In the genomic region with DNA sequence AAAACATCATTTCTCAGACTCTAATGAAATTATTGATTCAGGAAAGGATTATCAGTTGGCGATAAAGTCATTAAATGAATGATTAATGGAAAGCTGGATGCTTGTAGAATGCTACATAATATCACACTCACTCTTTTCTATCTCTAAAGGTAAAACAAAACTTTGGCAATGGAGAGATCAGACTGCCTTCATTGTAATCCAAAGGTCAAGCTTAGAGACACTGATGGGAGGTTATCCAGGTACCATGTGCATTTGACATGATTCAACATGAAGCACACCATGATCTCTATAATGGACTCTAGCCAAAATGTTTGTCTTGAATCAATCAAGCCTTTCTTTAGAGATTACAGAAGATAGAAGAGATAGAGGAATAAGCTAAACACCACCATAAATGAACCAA, we compare ENCODE assay signal across 17 cellular contexts.
DNase-seq lines count a peak whose midpoint lies in the region; ATAC-seq, FAIRE-seq and TF ChIP-seq lines count a peak whose summit lies in the region.
"Had no signal": no experiment of that assay in that cellular context is flagged by ENCODE, and none has a peak within 500 bp of the region (broad histone marks: within the 10 kb centered on the region; RNA-seq: fewer than 3 reads in every experiment).

No MANE protein-coding gene starts in this region.

- peaks cover 26% of the 10 kb centered on the region for H3K4me1 Mint-ChIP-seq in osteocyte (ENCODE audit: unreplicated experiment)
- H3K4me1 Mint-ChIP-seq: CD14-positive monocyte had no signal

- H3K4me2 ChIP-seq in A549, result no peak overlapping the region

- 94% methylated on average over 1 of the region's 1 CpG for WGBS in A549 (ENCODE audit: missing lambda C conversion rate)

- no peaks in the 10 kb centered on the region for H3K27me3 Mint-ChIP-seq in osteocyte (ENCODE audit: unreplicated experiment)

- ATAC-seq in A549, result no peak
- ATAC-seq in HG02852 (IDR thresholded peaks at IDR 0.05; ENCODE audit: unreplicated experiment), result no peak
- ATAC-seq: CD8-positive, alpha-beta T cell had no signal

- TF ChIP-seq EP300 in A549 (IDR thresholded peaks at IDR 0.05), result no peak

- CTCF ChIA-PET in A549 (lab: Yijun Ruan, JAX), result interaction anchor here (2.0 kb wide), 1 partner anchor 79 kb away, joined by 6 read pairs; no protein-coding TSS in a partner anchor

- no peak for TF ChIP-seq CTCF in A549 (IDR thresholded peaks at IDR 0.05)
- TF ChIP-seq CTCF in VCaP (conservative IDR thresholded peaks at IDR 0.05), result no peak
- no peak for TF ChIP-seq CTCF in osteocyte (IDR thresholded peaks at IDR 0.05)

- no peak for DNase-seq in A549 (ENCODE audit: low read depth in 1 of 2, low spot score in 1 of 2)
- DNase-seq in COLO829 (ENCODE audit: low spot score), result peak; percentile 9
- no peak for DNase-seq in osteocyte (ENCODE audit: extremely low spot score, unreplicated experiment)
- no peak for DNase-seq in NCI-H82 treated with DMSO at 0.1 percent for 48 hours (lab: John Stamatoyannopoulos, UW; ENCODE audit: unreplicated experiment)
- DNase-seq: Caco-2; CD8-positive, alpha-beta T cell; DND-41; GDM1; GOT3; HFFc6 had no signal

- no peaks in the 10 kb centered on the region for H3K9me3 Mint-ChIP-seq in osteocyte (ENCODE audit: unreplicated experiment)
- H3K9me3 Mint-ChIP-seq: CD14-positive monocyte; CD8-positive, alpha-beta T cell; HFFc6 had no signal

- no peak for TF ChIP-seq POLR2A in A549 (IDR thresholded peaks at IDR 0.05; ENCODE audit: low read length)

- peak overlapping the region; percentile 80 for H3K27ac Mint-ChIP-seq in osteocyte (ENCODE audit: unreplicated experiment)
- H3K27ac Mint-ChIP-seq: CD14-positive monocyte; CD8-positive, alpha-beta T cell; HFFc6 had no signal

- no peak overlapping the region for H3K4me3 ChIP-seq in A549
- H3K4me3 ChIP-seq: HAP-1 had no signal

- no peak for TF ChIP-seq RAD21 in A549 (conservative IDR thresholded peaks at IDR 0.05 in 1 of 2, IDR thresholded peaks at IDR 0.05 in 1 of 2)

- H3K4me3 Mint-ChIP-seq in osteocyte (ENCODE audit: unreplicated experiment), result no peak overlapping the region
- H3K4me3 Mint-ChIP-seq: CD14-positive monocyte; CD8-positive, alpha-beta T cell; HFFc6 had no signal

- H3K4me1 ChIP-seq in A549, result peaks cover 10% of the 10 kb centered on the region

- no peaks in the 10 kb centered on the region for H3K9me3 ChIP-seq in A549
- H3K9me3 ChIP-seq: Caco-2, HAP-1 had no signal

- peak; percentile 32 for FAIRE-seq in A549 (lab: Jason Lieb, UNC)
- FAIRE-seq: GM12892, GM19239 had no signal

- H3K27ac ChIP-seq in A549, result no peak overlapping the region
- 0 out of 2 replicates have a peak overlapping the region, but pooled peaks have one; percentile 2 for H3K27ac ChIP-seq in VCaP
- H3K27ac ChIP-seq: HL-60 had no signal

- H3K36me3 Mint-ChIP-seq in osteocyte (ENCODE audit: unreplicated experiment), result peaks cover 48% of the 10 kb centered on the region
- H3K36me3 Mint-ChIP-seq: CD14-positive monocyte; CD8-positive, alpha-beta T cell had no signal

- POLR2A ChIA-PET in A549 (lab: Yijun Ruan, JAX), result no interaction called here

TF ChIP-seq in A549, 52 proteins besides CTCF, POLR2A, EP300 and RAD21:
- no peak for TF ChIP-seq RARB (CRISPR knock-in tag; IDR thresholded peaks at IDR 0.05)
- TF ChIP-seq, protein P1, sequence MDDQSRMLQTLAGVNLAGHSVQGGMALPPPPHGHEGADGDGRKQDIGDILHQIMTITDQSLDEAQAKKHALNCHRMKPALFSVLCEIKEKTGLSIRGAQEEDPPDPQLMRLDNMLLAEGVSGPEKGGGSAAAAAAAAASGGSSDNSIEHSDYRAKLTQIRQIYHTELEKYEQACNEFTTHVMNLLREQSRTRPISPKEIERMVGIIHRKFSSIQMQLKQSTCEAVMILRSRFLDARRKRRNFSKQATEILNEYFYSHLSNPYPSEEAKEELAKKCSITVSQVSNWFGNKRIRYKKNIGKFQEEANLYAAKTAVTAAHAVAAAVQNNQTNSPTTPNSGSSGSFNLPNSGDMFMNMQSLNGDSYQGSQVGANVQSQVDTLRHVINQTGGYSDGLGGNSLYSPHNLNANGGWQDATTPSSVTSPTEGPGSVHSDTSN (IDR thresholded peaks at IDR 0.05), result no peak
- TF ChIP-seq HOXA7 (CRISPR knock-in tag; IDR thresholded peaks at IDR 0.05), result no peak
- TF ChIP-seq RNF2 (IDR thresholded peaks at IDR 0.05; ENCODE audit: borderline replicate concordance, low read depth), result no peak
- no peak for TF ChIP-seq ZNF302 (CRISPR knock-in tag; IDR thresholded peaks at IDR 0.05)
